In genomic region chr2:175356901-175357300, GRCh38 we compare ENCODE assay signal across 32 cellular contexts.
"Had no signal": no experiment of that assay in that cellular context is flagged by ENCODE, and none has a peak within 500 bp of the region (broad histone marks: within the 10 kb centered on the region; RNA-seq: fewer than 3 reads in every experiment).

No MANE protein-coding gene starts in this region.

- H3K27me3 ChIP-seq: adrenal gland, body of pancreas, brain microvascular endothelial cell, breast epithelium had no signal

- H3K36me3 ChIP-seq: adrenal gland, brain microvascular endothelial cell, breast epithelium had no signal

- H3K9me3 ChIP-seq: adrenal gland, body of pancreas, breast epithelium had no signal

- H3K27ac ChIP-seq: adrenal gland, body of pancreas, brain microvascular endothelial cell, breast epithelium, VCaP had no signal

- H3K4me1 ChIP-seq: adrenal gland, body of pancreas, breast epithelium had no signal

- H3K4me3 ChIP-seq: adrenal gland, body of pancreas, breast epithelium had no signal

- FAIRE-seq: astrocyte, TTC549 had no signal

- DNase-seq: activated B cell treated with CpG ODN at 0.5 μM for 24 hours; activated CD4-positive, alpha-beta memory T cell treated with anti-CD3 and anti-CD28 coated beads for 36 hours; activated CD4-positive, alpha-beta T cell treated with anti-CD3 and anti-CD28 coated beads for 4 hours; activated CD4-positive, alpha-beta T cell treated with anti-CD3 and anti-CD28 coated beads, Interleukin-2, amount 10 ng/mL, durations not matched to agents 24 days and 14 days; activated CD4-positive, alpha-beta T cell treated with anti-CD3 and anti-CD28 coated beads, Interleukin-2, amount 50 U/mL, for 1 hour; activated CD4-positive, alpha-beta T cell treated with anti-CD3 and anti-CD28 coated beads, Interleukin-2, amount 50 U/mL, for 4 hours; activated CD4-positive, CD25-positive, alpha-beta regulatory T cell treated with anti-CD3 and anti-CD28 coated beads, Interleukin-2, amount 50 U/mL, for 72 hours; activated CD8-positive, alpha-beta memory T cell treated with anti-CD3 and anti-CD28 coated beads, Interleukin-2, amount 50 U/mL, for 4 hours; activated CD8-positive, alpha-beta T cell treated with anti-CD3 and anti-CD28 coated beads for 36 hours; activated effector memory CD4-positive, alpha-beta T cell treated with anti-CD3 and anti-CD28 coated beads, Interleukin-2, amount 50 U/mL, for 16 hours; activated gamma-delta T cell treated with Interleukin-2 at 50 U/mL for 16 hours; activated naive CD4-positive, alpha-beta T cell; activated naive CD4-positive, alpha-beta T cell treated with anti-CD3 and anti-CD28 coated beads for 36 hours; activated naive CD4-positive, alpha-beta T cell treated with anti-CD3 and anti-CD28 coated beads, Interleukin-2, amount 50 U/mL, for 16 hours; activated naive CD8-positive, alpha-beta T cell treated with anti-CD3 and anti-CD28 coated beads for 36 hours; activated T-cell treated with anti-CD3 and anti-CD28 coated beads for 4 hours; activated T-cell treated with anti-CD3 and anti-CD28 coated beads, Interleukin-2, amount 50 U/mL, for 1 hour; activated T-cell treated with anti-CD3 and anti-CD28 coated beads, Interleukin-2, amount 50 U/mL, for 4 hours; activated T-cell treated with anti-CD3 and anti-CD28 coated beads, Interleukin-2, amount 50 U/mL, for 72 hours; adrenal gland; amniotic stem cell; aorta; body of pancreas; brain microvascular endothelial cell; central memory CD4-positive, alpha-beta T cell; T-helper 1 cell; T-helper 2 cell; T-helper 9 cell had no signal
